In the genomic region with DNA sequence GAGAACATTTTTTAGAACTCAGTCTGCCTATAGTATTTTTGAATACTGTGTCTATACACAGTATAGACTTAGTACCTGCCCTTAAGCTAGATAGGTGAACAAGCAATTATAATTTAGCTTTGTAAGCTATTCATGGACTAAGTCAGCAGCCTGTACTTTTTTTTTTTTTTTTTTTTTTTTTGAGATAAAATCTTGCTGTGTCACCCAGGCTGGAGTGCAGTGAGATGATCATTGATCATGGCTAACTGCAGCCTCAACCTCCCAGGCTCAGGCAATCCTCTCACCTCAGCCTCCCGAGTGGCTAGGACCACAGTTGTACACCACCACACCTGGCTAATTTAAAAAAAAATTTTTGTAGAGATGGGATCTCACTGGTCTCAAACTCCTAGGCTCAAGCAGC, we compare ENCODE assay signal across 1 cellular context.
TF ChIP-seq lines count a peak whose summit lies in the region.

No MANE protein-coding gene starts in this region.

TF ChIP-seq in HepG2, 621 proteins besides CTCF, POLR2A, EP300 and RAD21:
- TF ChIP-seq ZNF678 (CRISPR knock-in tag; IDR thresholded peaks at IDR 0.05): no peak
- TF ChIP-seq SNRNP70 (IDR thresholded peaks at IDR 0.05; ENCODE audit: low read depth, low read length): no peak
- TF ChIP-seq, protein P1, sequence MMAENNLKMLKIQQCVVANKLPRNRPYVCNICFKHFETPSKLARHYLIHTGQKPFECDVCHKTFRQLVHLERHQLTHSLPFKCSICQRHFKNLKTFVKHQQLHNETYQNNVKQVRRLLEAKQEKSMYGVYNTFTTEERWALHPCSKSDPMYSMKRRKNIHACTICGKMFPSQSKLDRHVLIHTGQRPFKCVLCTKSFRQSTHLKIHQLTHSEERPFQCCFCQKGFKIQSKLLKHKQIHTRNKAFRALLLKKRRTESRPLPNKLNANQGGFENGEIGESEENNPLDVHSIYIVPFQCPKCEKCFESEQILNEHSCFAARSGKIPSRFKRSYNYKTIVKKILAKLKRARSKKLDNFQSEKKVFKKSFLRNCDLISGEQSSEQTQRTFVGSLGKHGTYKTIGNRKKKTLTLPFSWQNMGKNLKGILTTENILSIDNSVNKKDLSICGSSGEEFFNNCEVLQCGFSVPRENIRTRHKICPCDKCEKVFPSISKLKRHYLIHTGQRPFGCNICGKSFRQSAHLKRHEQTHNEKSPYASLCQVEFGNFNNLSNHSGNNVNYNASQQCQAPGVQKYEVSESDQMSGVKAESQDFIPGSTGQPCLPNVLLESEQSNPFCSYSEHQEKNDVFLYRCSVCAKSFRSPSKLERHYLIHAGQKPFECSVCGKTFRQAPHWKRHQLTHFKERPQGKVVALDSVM (CRISPR knock-in tag; IDR thresholded peaks at IDR 0.05): peak; percentile 49; the same call in 1 of the 2 replicates
TF ChIP-seq in HepG2: peak in this region for 1.
